ENCODE assay signal across 16 cellular contexts in genomic region chr11:7973011-7973410, GRCh38. TPM values are rescaled to one million over a fixed set of nuclear protein-coding genes. Genes with fewer than 3 reads are reported as not detected.
"Had no signal": no experiment of that assay in that cellular context is flagged by ENCODE, and none has a peak within 500 bp of the region (broad histone marks: within the 10 kb centered on the region; RNA-seq: fewer than 3 reads in every experiment).

No MANE protein-coding gene starts in this region.

- H3K4me1 ChIP-seq: left ventricle myocardium inferior had no signal

- ATAC-seq: activated T-helper 17 cell treated with anti-CD3 and anti-CD28 coated beads, Interleukin-2, amount 50 U/mL, for 72 hours had no signal

- H3K36me3 ChIP-seq: left ventricle myocardium inferior, ovary had no signal

- H3K27ac ChIP-seq: left ventricle myocardium inferior, ovary had no signal

- FAIRE-seq: islet of Langerhans had no signal

- H3K9me3 ChIP-seq: left ventricle myocardium inferior, ovary had no signal

- H3K4me3 ChIP-seq: left ventricle myocardium inferior, ovary had no signal

- DNase-seq: activated CD4-positive, alpha-beta T cell treated with anti-CD3 and anti-CD28 coated beads, Interleukin-2, amount 50 U/mL, for 1 hour; activated naive CD4-positive, alpha-beta T cell treated with anti-CD3 and anti-CD28 coated beads for 36 hours; activated T-cell treated with anti-CD3 and anti-CD28 coated beads for 4 hours; caudate nucleus; cortex of kidney; effector CD8-positive, alpha-beta T cell; head of caudate nucleus; left ventricle myocardium inferior; mesenchymal stem cell; nephron progenitor cell; ovary; stimulated activated CD4-positive, alpha-beta T cell treated with anti-CD3 and anti-CD28 coated beads, Interleukin-15, amount 100 ng/mL, for 24 hours; stimulated activated CD4-positive, alpha-beta T cell treated with anti-CD3 and anti-CD28 coated beads, Interleukin-4, amount 100 ng/mL, for 24 hours had no signal

- H3K27me3 ChIP-seq: ovary had no signal

RNA-seq across cellular contexts. Expression of gene NLRP10, which starts 7.8 kb away (rescaled TPM):
- polyA plus RNA-seq: ovary, urinary bladder had no signal

RNA-seq across cellular contexts. Expression of gene OR10A3, which starts 31.5 kb away (rescaled TPM):
- polyA plus RNA-seq: ovary, urinary bladder had no signal

RNA-seq across cellular contexts. Expression of gene OR10A6, which starts 41.9 kb away (rescaled TPM):
- polyA plus RNA-seq: ovary, urinary bladder had no signal
